Comparison of ENCODE assay signal across 1 cellular context in genomic region chr16:86604436-86605220, GRCh38.
TF ChIP-seq lines count a peak whose summit lies in the region.

No MANE protein-coding gene starts in this region.

TF ChIP-seq in K562, 482 proteins besides CTCF, POLR2A, EP300 and RAD21 (continued from another document):
- no peak for TF ChIP-seq MAX (CRISPR knock-in tag; IDR thresholded peaks at IDR 0.05)
- TF ChIP-seq RAD51 (IDR thresholded peaks at IDR 0.05; ENCODE audit: borderline replicate concordance, low read depth), result peak; percentile 22; the same call in 1 of the 2 replicates
- TF ChIP-seq POLR3A (IDR thresholded peaks at IDR 0.05; ENCODE audit: borderline replicate concordance, extremely low read depth, insufficient read depth, insufficient read length), result no peak
- no peak for TF ChIP-seq ZNF217 (CRISPR knock-in tag; IDR thresholded peaks at IDR 0.05)
- TF ChIP-seq GABPB2 (CRISPR knock-in tag; conservative IDR thresholded peaks at IDR 0.05), result no peak
- no peak for TF ChIP-seq RB1 (IDR thresholded peaks at IDR 0.05; ENCODE audit: low read depth)
- no peak for TF ChIP-seq ZNF282 (CRISPR knock-in tag; IDR thresholded peaks at IDR 0.05)
- TF ChIP-seq ZNF408 (CRISPR knock-in tag; IDR thresholded peaks at IDR 0.05; ENCODE audit: low read depth), result no peak
- peak; percentile 48 for TF ChIP-seq NFYB (IDR thresholded peaks at IDR 0.05; ENCODE audit: extremely low read depth, insufficient read length)
- no peak for TF ChIP-seq NR0B1 (IDR thresholded peaks at IDR 0.05; ENCODE audit: partially characterized antibody)
- no peak for TF ChIP-seq E2F4 (CRISPR knock-in tag; IDR thresholded peaks at IDR 0.05; ENCODE audit: low read depth)
- no peak for TF ChIP-seq HEY1 (CRISPR knock-in tag; IDR thresholded peaks at IDR 0.05; ENCODE audit: borderline replicate concordance)
- no peak for TF ChIP-seq E2F8 (IDR thresholded peaks at IDR 0.05; ENCODE audit: low read depth, partially characterized antibody)
- no peak for TF ChIP-seq ZBTB9 (CRISPR knock-in tag; IDR thresholded peaks at IDR 0.05)
- TF ChIP-seq USF2 (CRISPR knock-in tag; IDR thresholded peaks at IDR 0.05), result peak; percentile 73
- no peak for TF ChIP-seq KLF16 (IDR thresholded peaks at IDR 0.05)
- no peak for TF ChIP-seq CREB3 (tag; conservative IDR thresholded peaks at IDR 0.05; ENCODE audit: low read depth)
